8 cellular contexts compared by ENCODE assay signal in the genomic region with DNA sequence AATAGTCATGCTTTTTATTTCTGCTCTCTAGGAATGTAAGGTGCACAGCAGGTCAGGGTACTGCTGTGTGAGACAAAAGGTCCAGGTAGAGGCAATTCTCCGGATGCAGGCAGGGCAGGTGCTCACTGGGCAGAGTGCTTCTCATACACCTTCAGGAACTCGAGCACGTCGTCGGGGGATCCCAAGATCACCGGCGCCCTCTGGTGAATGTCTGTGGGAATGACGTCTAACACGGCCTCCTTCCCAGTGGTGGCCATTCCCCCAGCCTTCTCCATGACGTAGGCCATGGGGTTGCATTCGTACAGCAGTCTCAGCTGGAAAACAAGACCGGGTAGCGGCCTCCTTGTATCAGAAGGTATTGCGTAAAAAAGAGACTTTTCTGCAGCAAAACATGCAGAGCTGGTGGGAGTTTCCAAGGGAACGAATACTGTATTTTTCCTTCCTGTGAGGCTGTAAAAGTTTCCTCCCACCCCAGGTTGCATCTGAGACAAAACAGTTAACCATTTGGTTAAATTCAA. TPM values are rescaled to one million over a fixed set of nuclear protein-coding genes. Genes with fewer than 3 reads are reported as not detected.
DNase-seq lines count a peak whose midpoint lies in the region; ATAC-seq and TF ChIP-seq lines count a peak whose summit lies in the region.

No MANE protein-coding gene starts in this region.

- peak; percentile 70 to 78 for TF ChIP-seq CTCF in Caco-2 (IDR thresholded peaks at IDR 0.05; ENCODE audit: insufficient read depth in 1 of 2, low read depth in 1 of 2, low read length in 1 of 2, severe bottlenecking in 1 of 2, unreplicated experiment in 1 of 2)
- peak; percentile 21 to 50 (median 31) for TF ChIP-seq CTCF in esophagus muscularis mucosa (IDR thresholded peaks at IDR 0.05)
- TF ChIP-seq CTCF in natural killer cell (IDR thresholded peaks at IDR 0.05) = peak; percentile 50

- peak overlapping the region; percentile 64 for H3K27ac Mint-ChIP-seq in Caco-2 (ENCODE audit: unreplicated experiment)
- H3K27ac Mint-ChIP-seq in natural killer cell = no peak overlapping the region

- no peak for TF ChIP-seq POLR2A in esophagus muscularis mucosa (IDR thresholded peaks at IDR 0.05; ENCODE audit: low read depth)

- H3K36me3 ChIP-seq in Caco-2 (ENCODE audit: control insufficient read depth, insufficient read depth, low read length) (no peaks in the 10 kb centered on the region), esophagus muscularis mucosa (no peaks in the 10 kb centered on the region)

- intact Hi-C loops in Caco-2 (cut with micrococcal nuclease; ENCODE audit: unreplicated experiment) = loop anchor here (1.0 kb wide), 1 partner anchor 49 kb away; no protein-coding TSS in a partner anchor
- intact Hi-C loops in esophagus muscularis mucosa (cut with DNase I) = no loop called here
- intact Hi-C loops in natural killer cell (cut with micrococcal nuclease) = no loop called here

- H3K4me1 ChIP-seq in Caco-2 = peaks cover 29% of the 10 kb centered on the region
- peaks cover 0 to 4% (median 0%) of the 10 kb centered on the region in 4 donors for H3K4me1 ChIP-seq in esophagus muscularis mucosa

- H3K4me1 Mint-ChIP-seq in Caco-2 (ENCODE audit: low read depth, unreplicated experiment) (peaks cover 35% of the 10 kb centered on the region), natural killer cell (peaks cover 6% of the 10 kb centered on the region in 2 donors)

- BruUV-seq in Caco-2 (replicated peaks; lab: Mats Ljungman, UMichigan) = no TSS peak

- no peak for TF ChIP-seq EP300 in esophagus muscularis mucosa (IDR thresholded peaks at IDR 0.05)

- DNase-seq in Caco-2 = peak; percentile 83 to 85
- peak; percentile 15 for DNase-seq in NK-92 treated with Interleukin-12 subunit alpha and Interleukin-12 subunit beta, amount 100 ng/mL, for 24 hours (lab: John Stamatoyannopoulos, UW)
- peak; percentile 87 for DNase-seq in activated CD8-positive, alpha-beta memory T cell treated with anti-CD3 and anti-CD28 coated beads, Interleukin-2, amount 50 U/mL, for 48 hours
- no peak for DNase-seq in esophagus muscularis mucosa (ENCODE audit: extremely low spot score)
- DNase-seq in natural killer cell = peak; percentile 33
- DNase-seq in stimulated activated CD8-positive, alpha-beta memory T cell treated with anti-CD3 and anti-CD28 coated beads, Interleukin-7, amount 100 ng/mL, for 4 hours (ENCODE audit: low read depth in 2 of 2) = peak; percentile 25 to 35
- no peak for DNase-seq in cortex of kidney (lab: John Stamatoyannopoulos, UW)

- POLR2A ChIA-PET in Caco-2 (lab: Charles Lee) = interaction anchor here (1.1 kb wide), 1 partner anchor 49 kb away, joined by 10 read pairs; a partner anchor contains a TSS

- WGBS in esophagus muscularis mucosa = 11% methylated on average over 12 of the region's 15 CpGs

- no peak overlapping the region for H3K27ac ChIP-seq in esophagus muscularis mucosa (replicated peaks in 1 of 4)

- peak overlapping the region; percentile 16; the same call in 1 of the 2 replicates for H3K4me3 ChIP-seq in Caco-2 (ENCODE audit: low read depth, low read length)
- H3K4me3 ChIP-seq in esophagus muscularis mucosa = no peak overlapping the region

- peak overlapping the region; percentile 33 for H3K4me3 Mint-ChIP-seq in Caco-2 (ENCODE audit: unreplicated experiment)
- H3K4me3 Mint-ChIP-seq in natural killer cell = no peak overlapping the region

- H3K27me3 ChIP-seq in Caco-2 (replicated peaks; ENCODE audit: control insufficient read depth, insufficient read depth, low read length) (no peaks in the 10 kb centered on the region), esophagus muscularis mucosa (peaks cover 0 to 11% (median 0%) of the 10 kb centered on the region in 4 donors)

- H3K9me3 ChIP-seq in Caco-2 = no peaks in the 10 kb centered on the region
- no peaks in the 10 kb centered on the region for H3K9me3 ChIP-seq in esophagus muscularis mucosa

- no peaks in the 10 kb centered on the region for H3K27me3 Mint-ChIP-seq in Caco-2 (ENCODE audit: insufficient read depth, unreplicated experiment)
- H3K27me3 Mint-ChIP-seq in natural killer cell (ENCODE audit: low read depth in 2 of 2) = no peaks in the 10 kb centered on the region

- peak; percentile 42 for ATAC-seq in HG03342 (IDR thresholded peaks at IDR 0.05; ENCODE audit: unreplicated experiment)
- ATAC-seq in natural killer cell = peak; percentile 64 to 83 (median 69)

- H3K9me3 Mint-ChIP-seq in Caco-2 (ENCODE audit: unreplicated experiment) (no peaks in the 10 kb centered on the region), natural killer cell (no peaks in the 10 kb centered on the region)

- H3K36me3 Mint-ChIP-seq in Caco-2 (ENCODE audit: insufficient read depth, unreplicated experiment) = no peaks in the 10 kb centered on the region
- peaks cover 12% of the 10 kb centered on the region for H3K36me3 Mint-ChIP-seq in natural killer cell

- CTCF ChIA-PET in Caco-2 (lab: Charles Lee) = interaction anchor here (0.5 to 1.4 kb wide), 3 partner anchors 32 to 226 kb away, joined by 3 to 9 read pairs (median 8); a partner anchor contains a TSS

RNA-seq across cellular contexts. Expression of a gene that starts 9.7 kb away (rescaled TPM):
- total RNA-seq in Caco-2 (2022) (not detected in 2 replicates), esophagus muscularis mucosa (not detected), natural killer cell (not detected)

RNA-seq across cellular contexts. Expression of a gene that starts 36.0 kb away (rescaled TPM):
- total RNA-seq in Caco-2 (2022) = 1.8 and 2.3 TPM in 2 replicates
- 1 to 10 TPM; 1.2 to 4.6 (median 2.2) TPM for total RNA-seq in esophagus muscularis mucosa
- total RNA-seq in natural killer cell = 10 to 100 TPM; 14.0 to 17.0 (median 15.5) TPM

RNA-seq across cellular contexts. Expression of a gene that starts 48.4 kb away (rescaled TPM):
- total RNA-seq in Caco-2 (2022) (10.4 and 10.6 TPM in 2 replicates), esophagus muscularis mucosa (not detected), natural killer cell (not detected)

Comparison
In these comparisons a context has a peak if more than half of its experiments do, and no peak if none do; other contexts are left out.
1. DNase-seq: peak in Caco-2 (2 of 2), NK-92 treated with Interleukin-12 subunit alpha and Interleukin-12 subunit beta, amount 100 ng/mL, for 24 hours (single experiment), activated CD8-positive, alpha-beta memory T cell treated with anti-CD3 and anti-CD28 coated beads, Interleukin-2, amount 50 U/mL, for 48 hours (single experiment), natural killer cell (single experiment) and stimulated activated CD8-positive, alpha-beta memory T cell treated with anti-CD3 and anti-CD28 coated beads, Interleukin-7, amount 100 ng/mL, for 4 hours (2 of 2); none in esophagus muscularis mucosa (single experiment) and cortex of kidney (single experiment).
2. Peak in every context shown above with its lines, with median percentiles within 50 percentile points of each other: CTCF ChIP-seq.